34 cellular contexts compared by ENCODE assay signal in the genomic region with DNA sequence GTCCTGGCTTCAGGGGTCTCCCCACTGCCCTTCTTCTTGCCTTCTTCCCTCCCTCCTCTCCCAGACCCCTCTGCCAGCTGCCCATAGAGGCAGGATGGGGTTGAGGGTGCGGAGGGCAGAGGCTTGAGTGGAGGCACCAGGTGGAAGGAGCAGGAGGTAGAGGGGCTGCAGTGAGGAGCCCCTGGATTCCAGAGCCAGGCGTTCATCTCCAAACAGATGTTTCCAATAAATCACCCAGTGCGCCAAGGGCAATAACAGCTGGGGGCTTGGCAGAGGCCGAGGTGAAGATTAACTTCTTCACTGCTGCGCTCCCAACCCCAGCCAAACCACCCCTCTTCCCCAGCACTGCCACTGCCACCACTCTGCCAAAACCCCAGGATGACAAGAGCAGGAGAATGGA. TPM values are rescaled to one million over a fixed set of nuclear protein-coding genes. Genes with fewer than 3 reads are reported as not detected.
"Had no signal": no experiment of that assay in that cellular context is flagged by ENCODE, and none has a peak within 500 bp of the region (broad histone marks: within the 10 kb centered on the region; RNA-seq: fewer than 3 reads in every experiment).

No MANE protein-coding gene starts in this region.

- H3K27me3 ChIP-seq: breast epithelium, neutrophil, ovary, suprapubic skin had no signal

- H3K4me2 ChIP-seq: smooth muscle cell had no signal

- H3K4me3 ChIP-seq: breast epithelium, mucosa of descending colon, ovary, prostate gland, sigmoid colon, smooth muscle cell, suprapubic skin, tibial artery had no signal

- H3K4me1 ChIP-seq: breast epithelium, prostate gland, sigmoid colon, tibial artery had no signal

- H3K36me3 ChIP-seq: breast epithelium, neutrophil, ovary, prostate gland, sigmoid colon had no signal

- DNase-seq: activated CD4-positive, alpha-beta memory T cell treated with anti-CD3 and anti-CD28 coated beads for 36 hours; activated CD4-positive, alpha-beta T cell treated with anti-CD3 and anti-CD28 coated beads, Interleukin-2, amount 10 ng/mL, durations not matched to agents 24 days and 14 days; activated CD4-positive, CD25-positive, alpha-beta regulatory T cell treated with anti-CD3 and anti-CD28 coated beads, Interleukin-2, amount 50 U/mL, for 72 hours; activated CD8-positive, alpha-beta memory T cell treated with anti-CD3 and anti-CD28 coated beads, Interleukin-2, amount 50 U/mL, for 48 hours; activated gamma-delta T cell treated with Interleukin-2 at 50 U/mL for 16 hours; activated naive CD4-positive, alpha-beta T cell treated with anti-CD3 and anti-CD28 coated beads, Interleukin-2, amount 50 U/mL, for 16 hours; activated T-cell treated with anti-CD3 and anti-CD28 coated beads, Interleukin-2, amount 50 U/mL, for 24 hours; amniotic stem cell; central memory CD4-positive, alpha-beta T cell; head of caudate nucleus; hippocampal formation; mucosa of descending colon; nephron progenitor cell; retina; sigmoid colon; stimulated activated CD4-positive, alpha-beta T cell treated with anti-CD3 and anti-CD28 coated beads, Interleukin-15, amount 100 ng/mL, for 24 hours; stimulated activated CD4-positive, alpha-beta T cell treated with anti-CD3 and anti-CD28 coated beads, Interleukin-2, amount 100 ng/mL, for 24 hours; stimulated activated naive B cell treated with anti-CD40 and anti-IgM and Interleukin-4, amounts not matched to agents 10 μg/mL and 1 μg/mL and 100 μg/mL, for 72 hours; T-helper 17 cell; T1000; WERI-Rb-1 had no signal

- H3K9me3 ChIP-seq: breast epithelium, mucosa of descending colon, neutrophil, ovary, prostate gland, sigmoid colon, suprapubic skin, tibial artery had no signal

- H3K36me3 Mint-ChIP-seq: activated CD4-positive, alpha-beta memory T cell treated with anti-CD3 and anti-CD28 coated beads for 36 hours; memory B cell; stimulated activated naive B cell treated with anti-CD40 and anti-IgM and Interleukin-4, amounts not matched to agents 10 μg/mL and 1 μg/mL and 100 μg/mL, for 72 hours had no signal

- H3K27ac ChIP-seq: breast epithelium, neutrophil, ovary, prostate gland, sigmoid colon, suprapubic skin, tibial artery had no signal

- H3K4me1 Mint-ChIP-seq: activated CD4-positive, alpha-beta T cell treated with anti-CD3 and anti-CD28 coated beads, Interleukin-2, amount 10 ng/mL, durations not matched to agents 24 days and 14 days; stimulated activated naive B cell treated with anti-CD40 and anti-IgM and Interleukin-4, amounts not matched to agents 10 μg/mL and 1 μg/mL and 100 μg/mL, for 72 hours had no signal

- FAIRE-seq: endothelial cell of umbilical vein, keratinocyte, urothelium cell line had no signal

- H3K9me3 Mint-ChIP-seq: activated CD4-positive, alpha-beta memory T cell treated with anti-CD3 and anti-CD28 coated beads for 36 hours; activated CD4-positive, alpha-beta T cell treated with anti-CD3 and anti-CD28 coated beads, Interleukin-2, amount 10 ng/mL, durations not matched to agents 24 days and 14 days; activated T-cell treated with anti-CD3 and anti-CD28 coated beads, Interleukin-2, amount 50 U/mL, for 24 hours; memory B cell; nephron progenitor cell; stimulated activated naive B cell treated with anti-CD40 and anti-IgM and Interleukin-4, amounts not matched to agents 10 μg/mL and 1 μg/mL and 100 μg/mL, for 72 hours had no signal

- H3K4me3 Mint-ChIP-seq: activated CD4-positive, alpha-beta memory T cell treated with anti-CD3 and anti-CD28 coated beads for 36 hours; activated CD4-positive, alpha-beta T cell treated with anti-CD3 and anti-CD28 coated beads, Interleukin-2, amount 10 ng/mL, durations not matched to agents 24 days and 14 days; activated T-cell treated with anti-CD3 and anti-CD28 coated beads, Interleukin-2, amount 50 U/mL, for 24 hours; memory B cell; nephron progenitor cell; stimulated activated naive B cell treated with anti-CD40 and anti-IgM and Interleukin-4, amounts not matched to agents 10 μg/mL and 1 μg/mL and 100 μg/mL, for 72 hours; T-helper 17 cell had no signal

- ATAC-seq: mucosa of descending colon; stimulated activated naive B cell treated with anti-CD40 and anti-IgM and Interleukin-4, amounts not matched to agents 10 μg/mL and 1 μg/mL and 100 μg/mL, for 72 hours; T-helper 17 cell had no signal

- H3K27ac Mint-ChIP-seq: activated CD4-positive, alpha-beta memory T cell treated with anti-CD3 and anti-CD28 coated beads for 36 hours; activated CD4-positive, alpha-beta T cell treated with anti-CD3 and anti-CD28 coated beads, Interleukin-2, amount 10 ng/mL, durations not matched to agents 24 days and 14 days; activated T-cell treated with anti-CD3 and anti-CD28 coated beads, Interleukin-2, amount 50 U/mL, for 24 hours; memory B cell; nephron progenitor cell; stimulated activated naive B cell treated with anti-CD40 and anti-IgM and Interleukin-4, amounts not matched to agents 10 μg/mL and 1 μg/mL and 100 μg/mL, for 72 hours; T-helper 17 cell had no signal

- H3K27me3 Mint-ChIP-seq: activated CD4-positive, alpha-beta T cell treated with anti-CD3 and anti-CD28 coated beads, Interleukin-2, amount 10 ng/mL, durations not matched to agents 24 days and 14 days had no signal

RNA-seq across cellular contexts. Expression of a gene that starts 10.7 kb away (rescaled TPM):
- total RNA-seq: activated CD4-positive, alpha-beta memory T cell treated with anti-CD3 and anti-CD28 coated beads for 36 hours; activated CD4-positive, alpha-beta T cell treated with anti-CD3 and anti-CD28 coated beads, Interleukin-2, amount 10 ng/mL, durations not matched to agents 24 days and 14 days; fibroblast of villous mesenchyme; T-helper 17 cell had no signal
- polyA plus RNA-seq: fibroblast of lung had no signal
